ENCODE assay signal across 31 cellular contexts in genomic region chr21:45740088-45740440, GRCh38.
"Had no signal": no experiment of that assay in that cellular context is flagged by ENCODE, and none has a peak within 500 bp of the region (broad histone marks: within the 10 kb centered on the region; RNA-seq: fewer than 3 reads in every experiment).

No MANE protein-coding gene starts in this region.

- H3K4me3 Mint-ChIP-seq: activated B cell treated with CpG ODN at 0.5 μM for 24 hours; activated CD8-positive, alpha-beta T cell treated with anti-CD3 and anti-CD28 coated beads for 36 hours; activated naive CD4-positive, alpha-beta T cell treated with anti-CD3 and anti-CD28 coated beads, Interleukin-2, amount 10 ng/mL, durations not matched to agents 7 days and 5 days; activated naive CD8-positive, alpha-beta T cell treated with anti-CD3 and anti-CD28 coated beads, Interleukin-2, amount 10 ng/mL, durations not matched to agents 7 days and 5 days; activated T-helper 1 cell treated with anti-CD3 and anti-CD28 coated beads, Interleukin-12 subunit alpha, Interleukin-12 subunit beta, Interleukin-2, Interleukin-4 antibody, amounts not matched to agents 30 ng/mL and 10 ng/mL and 1 ng/mL, durations not matched to agents 14 hours and 24 hours and 36 hours; brain; endodermal cell; T-helper 17 cell; T-helper 2 cell treated with Interferon-gamma antibody and Interleukin-4, amounts not matched to agents 5 μg/mL and 100 μg/mL, for 36 hours had no signal

- H3K9me3 Mint-ChIP-seq: activated B cell treated with CpG ODN at 0.5 μM for 24 hours; activated CD8-positive, alpha-beta T cell treated with anti-CD3 and anti-CD28 coated beads for 36 hours; activated naive CD4-positive, alpha-beta T cell treated with anti-CD3 and anti-CD28 coated beads, Interleukin-2, amount 50 U/mL, for 72 hours; activated naive CD8-positive, alpha-beta T cell treated with anti-CD3 and anti-CD28 coated beads, Interleukin-2, amount 10 ng/mL, durations not matched to agents 7 days and 5 days; activated T-helper 1 cell treated with anti-CD3 and anti-CD28 coated beads, Interleukin-12 subunit alpha, Interleukin-12 subunit beta, Interleukin-2, Interleukin-4 antibody, amounts not matched to agents 30 ng/mL and 10 ng/mL and 1 ng/mL, durations not matched to agents 14 hours and 24 hours and 36 hours; activated T-helper 2 cell treated with anti-CD3 and anti-CD28 coated beads, Interferon-gamma antibody, Interleukin-2, Interleukin-4, amounts not matched to agents 10 μg/mL and 5 μg/mL and 100 μg/mL, durations not matched to agents 14 hours and 24 hours and 36 hours; brain; T-helper 2 cell treated with Interferon-gamma antibody and Interleukin-4, amounts not matched to agents 5 μg/mL and 100 μg/mL, for 36 hours had no signal

- H3K36me3 Mint-ChIP-seq: activated naive CD8-positive, alpha-beta T cell treated with anti-CD3 and anti-CD28 coated beads, Interleukin-2, amount 10 ng/mL, durations not matched to agents 7 days and 5 days had no signal

- H3K27ac Mint-ChIP-seq: activated B cell treated with CpG ODN at 0.5 μM for 24 hours; activated CD8-positive, alpha-beta T cell treated with anti-CD3 and anti-CD28 coated beads for 36 hours; activated naive CD4-positive, alpha-beta T cell treated with anti-CD3 and anti-CD28 coated beads, Interleukin-2, amount 10 ng/mL, durations not matched to agents 7 days and 5 days; activated naive CD4-positive, alpha-beta T cell treated with anti-CD3 and anti-CD28 coated beads, Interleukin-2, amount 50 U/mL, for 72 hours; activated naive CD8-positive, alpha-beta T cell treated with anti-CD3 and anti-CD28 coated beads, Interleukin-2, amount 10 ng/mL, durations not matched to agents 7 days and 5 days; activated T-helper 1 cell treated with anti-CD3 and anti-CD28 coated beads, Interleukin-12 subunit alpha, Interleukin-12 subunit beta, Interleukin-2, Interleukin-4 antibody, amounts not matched to agents 30 ng/mL and 10 ng/mL and 1 ng/mL, durations not matched to agents 14 hours and 24 hours and 36 hours; activated T-helper 2 cell treated with anti-CD3 and anti-CD28 coated beads, Interferon-gamma antibody, Interleukin-2, Interleukin-4, amounts not matched to agents 10 μg/mL and 5 μg/mL and 100 μg/mL, durations not matched to agents 14 hours and 24 hours and 36 hours; brain; endodermal cell; T-helper 17 cell; T-helper 2 cell treated with Interferon-gamma antibody and Interleukin-4, amounts not matched to agents 5 μg/mL and 100 μg/mL, for 36 hours had no signal

- FAIRE-seq: frontal cortex had no signal

- H3K36me3 ChIP-seq: ascending aorta, breast epithelium, cardiac muscle cell, colonic mucosa, WERI-Rb-1 had no signal

- H3K27ac ChIP-seq: ascending aorta, breast epithelium, cardiac muscle cell, colonic mucosa, WERI-Rb-1 had no signal

- H3K4me1 Mint-ChIP-seq: activated B cell treated with CpG ODN at 0.5 μM for 24 hours; activated naive CD4-positive, alpha-beta T cell treated with anti-CD3 and anti-CD28 coated beads, Interleukin-2, amount 10 ng/mL, durations not matched to agents 7 days and 5 days; endodermal cell had no signal

- ATAC-seq: activated naive CD4-positive, alpha-beta T cell treated with anti-CD3 and anti-CD28 coated beads, Interleukin-2, amount 50 U/mL, for 72 hours; esophagus mucosa; T-helper 17 cell had no signal

- H3K4me1 ChIP-seq: ascending aorta, breast epithelium, colonic mucosa had no signal

- H3K4me3 ChIP-seq: ascending aorta, breast epithelium, cardiac muscle cell, colonic mucosa had no signal

- DNase-seq: activated B cell treated with CpG ODN at 0.5 μM for 24 hours; activated CD4-positive, alpha-beta T cell treated with anti-CD3 and anti-CD28 coated beads for 48 hours; activated CD4-positive, alpha-beta T cell treated with anti-CD3 and anti-CD28 coated beads, Interleukin-2, amount 50 U/mL, for 1 hour; activated CD4-positive, alpha-beta T cell treated with anti-CD3 and anti-CD28 coated beads, Interleukin-2, amount 50 U/mL, for 48 hours; activated gamma-delta T cell; activated naive CD4-positive, alpha-beta T cell; activated naive CD4-positive, alpha-beta T cell treated with anti-CD3 and anti-CD28 coated beads, Interleukin-2, amount 10 ng/mL, durations not matched to agents 7 days and 5 days; activated naive CD8-positive, alpha-beta T cell treated with anti-CD3 and anti-CD28 coated beads, Interleukin-2, amount 10 ng/mL, durations not matched to agents 7 days and 5 days; activated T-cell treated with anti-CD3 and anti-CD28 coated beads, Interleukin-2, amount 50 U/mL, for 1 hour; activated T-cell treated with anti-CD3 and anti-CD28 coated beads, Interleukin-2, amount 50 U/mL, for 48 hours; central memory CD4-positive, alpha-beta T cell; cerebellar nuclear complex; colonic mucosa; effector memory CD4-positive, alpha-beta T cell; endodermal cell; foreskin fibroblast; head of caudate nucleus; T-helper 17 cell; T1000; WERI-Rb-1 had no signal

- H3K27me3 ChIP-seq: ascending aorta, cardiac muscle cell, colonic mucosa had no signal

- H3K27me3 Mint-ChIP-seq: activated CD8-positive, alpha-beta T cell treated with anti-CD3 and anti-CD28 coated beads for 36 hours; activated naive CD8-positive, alpha-beta T cell treated with anti-CD3 and anti-CD28 coated beads, Interleukin-2, amount 10 ng/mL, durations not matched to agents 7 days and 5 days; brain had no signal

- H3K9me3 ChIP-seq: ascending aorta, breast epithelium, colonic mucosa had no signal
